10 cellular contexts compared by ENCODE assay signal in the genomic region with DNA sequence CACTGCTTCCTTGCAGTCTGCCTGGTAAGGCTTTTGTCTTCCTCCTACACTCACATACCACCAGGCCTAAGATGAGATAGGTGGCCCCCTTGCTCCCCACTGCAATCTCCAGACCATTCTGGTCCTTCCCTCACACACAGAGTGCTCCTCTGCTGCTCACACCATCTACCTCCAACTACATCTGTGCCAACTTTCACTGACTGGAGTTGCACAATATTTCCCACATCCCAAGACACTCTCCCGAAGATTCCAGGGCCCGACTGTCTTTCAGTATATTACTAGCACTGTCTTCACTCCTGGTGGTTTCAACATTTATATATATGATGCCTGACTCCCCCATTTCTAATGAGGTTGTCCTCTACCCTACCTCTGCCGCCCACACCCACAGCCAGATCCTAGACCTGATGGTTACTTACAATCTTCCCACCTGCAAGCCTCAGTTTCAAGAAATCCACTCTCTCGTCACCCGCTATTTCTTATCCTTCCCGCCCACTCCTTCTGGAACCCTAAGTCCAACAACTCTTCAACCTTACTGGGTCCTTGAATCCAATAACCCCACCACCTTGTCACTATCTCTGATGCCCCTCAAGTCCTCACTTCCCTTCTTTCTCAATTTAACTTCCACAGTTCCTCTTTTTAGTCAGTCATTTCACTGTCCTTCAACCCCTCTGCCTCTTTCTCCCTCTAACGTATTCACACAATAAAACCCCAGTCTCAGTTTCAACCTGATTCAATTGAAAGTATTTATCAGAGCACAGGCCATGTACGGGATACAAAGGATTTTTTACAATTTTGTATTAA. TPM values are rescaled to one million over a fixed set of nuclear protein-coding genes. Genes with fewer than 3 reads are reported as not detected.
DNase-seq lines count a peak whose midpoint lies in the region; ATAC-seq, FAIRE-seq and TF ChIP-seq lines count a peak whose summit lies in the region.
"Had no signal": no experiment of that assay in that cellular context is flagged by ENCODE, and none has a peak within 500 bp of the region (broad histone marks: within the 10 kb centered on the region; RNA-seq: fewer than 3 reads in every experiment).

No MANE protein-coding gene starts in this region.

- peaks cover 22% of the 10 kb centered on the region for H3K4me1 ChIP-seq in GM12878 (ENCODE audit: control insufficient read depth, insufficient read depth, low read length)
- peaks cover 0 to 4% of the 10 kb centered on the region in 2 donors for H3K4me1 ChIP-seq in naive thymus-derived CD4-positive, alpha-beta T cell (ENCODE audit: control insufficient read depth in 2 of 2, insufficient read depth in 2 of 2, low read length in 2 of 2)

- TF ChIP-seq POLR2A in GM12878 (IDR thresholded peaks at IDR 0.05; ENCODE audit: low read depth, low read length) = no peak

- no peaks in the 10 kb centered on the region for H3K9me3 Mint-ChIP-seq in activated CD8-positive, alpha-beta T cell treated with anti-CD3 and anti-CD28 coated beads for 36 hours
- no peaks in the 10 kb centered on the region for H3K9me3 Mint-ChIP-seq in activated naive CD8-positive, alpha-beta T cell treated with anti-CD3 and anti-CD28 coated beads for 36 hours
- H3K9me3 Mint-ChIP-seq in naive thymus-derived CD4-positive, alpha-beta T cell = no peaks in the 10 kb centered on the region

- peak overlapping the region; percentile 64 for H3K4me2 ChIP-seq in GM12878 (ENCODE audit: control insufficient read depth, insufficient read depth)
- H3K4me2 ChIP-seq: SK-N-SH had no signal

- 70% methylated on average over 8 of the region's 8 CpGs for WGBS in GM12878 (ENCODE audit: insufficient coverage, insufficient replicate concordance, low lambda C conversion rate, missing lambda C conversion rate)

- peak overlapping the region; percentile 15; the same call in 1 of the 2 replicates for H3K4me3 ChIP-seq in GM12878
- no peak overlapping the region for H3K4me3 ChIP-seq in naive thymus-derived CD4-positive, alpha-beta T cell (ENCODE audit: low read length)

- FAIRE-seq in GM18507 (lab: Jason Lieb, UNC) (peak; percentile 52), GM12878 (lab: Jason Lieb, UNC) (peak; percentile 57)

- BruUV-seq in GM12878 (replicated peaks; lab: Mats Ljungman, UMichigan) = no TSS peak

- no peaks in the 10 kb centered on the region for H3K36me3 ChIP-seq in GM12878 (ENCODE audit: control insufficient read depth in 2 of 2, insufficient read depth in 2 of 2, low read length in 1 of 2)
- no peaks in the 10 kb centered on the region for H3K36me3 ChIP-seq in naive thymus-derived CD4-positive, alpha-beta T cell (ENCODE audit: control insufficient read depth in 2 of 3, insufficient read depth in 3 of 3, low read length in 3 of 3)

- peak; percentile 73 for ATAC-seq in GM21529 (IDR thresholded peaks at IDR 0.05; ENCODE audit: unreplicated experiment)
- peak; percentile 79 for ATAC-seq in HG03378 (IDR thresholded peaks at IDR 0.05; ENCODE audit: unreplicated experiment)
- peak; percentile 88 for ATAC-seq in GM12878
- ATAC-seq in activated CD8-positive, alpha-beta T cell treated with anti-CD3 and anti-CD28 coated beads for 36 hours = no peak
- no peak for ATAC-seq in naive thymus-derived CD4-positive, alpha-beta T cell

- POLR2A ChIA-PET in GM12878 (lab: Charles Lee) = no interaction called here
- POLR2A ChIA-PET in activated CD8-positive, alpha-beta T cell treated with anti-CD3 and anti-CD28 coated beads for 36 hours (lab: Charles Lee) = no interaction called here
- POLR2A ChIA-PET in naive thymus-derived CD4-positive, alpha-beta T cell (lab: Charles Lee) = no interaction called here

- no peak overlapping the region for H3K27ac Mint-ChIP-seq in activated CD8-positive, alpha-beta T cell treated with anti-CD3 and anti-CD28 coated beads for 36 hours
- H3K27ac Mint-ChIP-seq in activated naive CD8-positive, alpha-beta T cell treated with anti-CD3 and anti-CD28 coated beads for 36 hours = no peak overlapping the region
- no peak overlapping the region for H3K27ac Mint-ChIP-seq in naive thymus-derived CD4-positive, alpha-beta T cell

- H3K36me3 Mint-ChIP-seq in activated CD8-positive, alpha-beta T cell treated with anti-CD3 and anti-CD28 coated beads for 36 hours (ENCODE audit: low read depth) = no peaks in the 10 kb centered on the region
- peaks cover 3% of the 10 kb centered on the region for H3K36me3 Mint-ChIP-seq in activated naive CD8-positive, alpha-beta T cell treated with anti-CD3 and anti-CD28 coated beads for 36 hours
- H3K36me3 Mint-ChIP-seq in naive thymus-derived CD4-positive, alpha-beta T cell = peaks cover 0 to 5% (median 0%) of the 10 kb centered on the region in 5 donors

- CTCF ChIA-PET in GM12878 (lab: Yijun Ruan, JAX) = interaction anchor here (1.5 to 2.9 kb wide), 2 partner anchors 15 to 22 kb away, joined by 4 to 6 read pairs; no protein-coding TSS in a partner anchor
- CTCF ChIA-PET in activated CD8-positive, alpha-beta T cell treated with anti-CD3 and anti-CD28 coated beads for 36 hours (lab: Charles Lee) = no interaction called here
- CTCF ChIA-PET in naive thymus-derived CD4-positive, alpha-beta T cell (lab: Charles Lee) = no interaction called here

- no peak for TF ChIP-seq CTCF in GM12878 (IDR thresholded peaks at IDR 0.05 in 2 of 3, conservative IDR thresholded peaks at IDR 0.05 in 1 of 3; ENCODE audit: control insufficient read depth in 2 of 3, extremely low read depth in 1 of 3, insufficient read depth in 1 of 3, low read depth in 3 of 3, low read length in 3 of 3)
- no peak for TF ChIP-seq CTCF in activated CD8-positive, alpha-beta T cell treated with anti-CD3 and anti-CD28 coated beads for 36 hours (IDR thresholded peaks at IDR 0.05)

- SMC1A ChIA-PET in GM12878 (lab: Charles Lee; ENCODE audit: uncharacterized antibody, unreplicated experiment) = interaction anchor here (1.0 to 1.8 kb wide), 3 partner anchors 10 to 62 kb away, joined by 3 to 9 read pairs (median 4); no protein-coding TSS in a partner anchor

- intact Hi-C loops in GM12878 (cut with micrococcal nuclease; ENCODE audit: unreplicated experiment) = no loop called here
- intact Hi-C loops in activated CD8-positive, alpha-beta T cell treated with anti-CD3 and anti-CD28 coated beads for 36 hours (cut with micrococcal nuclease) = no loop called here
- intact Hi-C loops in naive thymus-derived CD4-positive, alpha-beta T cell (cut with micrococcal nuclease) = no loop called here

- TF ChIP-seq EP300 in GM12878 (IDR thresholded peaks at IDR 0.05; ENCODE audit: borderline replicate concordance in 1 of 2, control insufficient read depth in 1 of 2, low read depth in 2 of 2, low read length in 2 of 2) = peak; percentile 42 to 76; a peak in 2 of 4 replicates

- H3K79me2 ChIP-seq in GM12878 (ENCODE audit: control insufficient read depth, insufficient read depth, low read length) = peaks cover 30% of the 10 kb centered on the region

- in situ Hi-C loops in GM12878 (cut with MboI) = no loop called here

- peak; percentile 17; the same call in 1 of the 2 replicates for TF ChIP-seq RAD21 in GM12878 (IDR thresholded peaks at IDR 0.05; ENCODE audit: insufficient read depth, low read depth, low read length)

- no peak overlapping the region for H3K4me3 Mint-ChIP-seq in activated CD8-positive, alpha-beta T cell treated with anti-CD3 and anti-CD28 coated beads for 36 hours
- H3K4me3 Mint-ChIP-seq in activated naive CD8-positive, alpha-beta T cell treated with anti-CD3 and anti-CD28 coated beads for 36 hours = no peak overlapping the region
- no peak overlapping the region for H3K4me3 Mint-ChIP-seq in naive thymus-derived CD4-positive, alpha-beta T cell

- peak overlapping the region; percentile 9 for H3K27ac ChIP-seq in GM12878 (ENCODE audit: control insufficient read depth, insufficient read depth)
- H3K27ac ChIP-seq in naive thymus-derived CD4-positive, alpha-beta T cell (ENCODE audit: low read depth, low read length) = no peak overlapping the region

- no peak overlapping the region for H2AFZ ChIP-seq in GM12878 (ENCODE audit: control insufficient read depth, low read depth, low read length)

- RAD21 ChIA-PET in GM12878 (lab: Charles Lee; ENCODE audit: unreplicated experiment) = interaction anchor here (0.9 to 1.1 kb wide), 2 partner anchors 17 to 22 kb away, joined by 4 to 7 read pairs; no protein-coding TSS in a partner anchor

- DNase-seq in GM18507 (ENCODE audit: extremely low spot score, insufficient read length, low read depth) = no peak
- peak; percentile 48 for DNase-seq in GM12878 (ENCODE audit: low read depth, low spot score)
- DNase-seq in activated CD8-positive, alpha-beta T cell treated with anti-CD3 and anti-CD28 coated beads for 36 hours = no peak
- DNase-seq in activated naive CD8-positive, alpha-beta T cell treated with anti-CD3 and anti-CD28 coated beads for 36 hours = no peak
- no peak for DNase-seq in DMS 273 (lab: John Stamatoyannopoulos, UW; ENCODE audit: unreplicated experiment)
- DNase-seq in naive thymus-derived CD4-positive, alpha-beta T cell = no peak
- DNase-seq: NCI-H1694 treated with DMSO at 0.1 percent for 48 hours, SK-N-SH had no signal

- no peaks in the 10 kb centered on the region for H3K27me3 ChIP-seq in GM12878 (replicated peaks in 1 of 2; ENCODE audit: control insufficient read depth in 2 of 2, insufficient read depth in 2 of 2, low read length in 1 of 2)
- no peaks in the 10 kb centered on the region for H3K27me3 ChIP-seq in naive thymus-derived CD4-positive, alpha-beta T cell (ENCODE audit: control insufficient read depth in 2 of 2, insufficient read depth in 2 of 2, low read length in 2 of 2)

- no peaks in the 10 kb centered on the region for H3K27me3 Mint-ChIP-seq in activated CD8-positive, alpha-beta T cell treated with anti-CD3 and anti-CD28 coated beads for 36 hours
- no peaks in the 10 kb centered on the region for H3K27me3 Mint-ChIP-seq in activated naive CD8-positive, alpha-beta T cell treated with anti-CD3 and anti-CD28 coated beads for 36 hours
- no peaks in the 10 kb centered on the region for H3K27me3 Mint-ChIP-seq in naive thymus-derived CD4-positive, alpha-beta T cell

- no peak overlapping the region for H3K9ac ChIP-seq in GM12878 (ENCODE audit: control insufficient read depth, insufficient read depth, low read length)
- H3K9ac ChIP-seq: SK-N-SH had no signal

- H3K9me3 ChIP-seq in GM12878 (replicated peaks; ENCODE audit: control insufficient read depth, insufficient read depth, low read length) = no peaks in the 10 kb centered on the region
- H3K9me3 ChIP-seq in naive thymus-derived CD4-positive, alpha-beta T cell (ENCODE audit: control insufficient read depth in 2 of 3, low read length in 3 of 3) = no peaks in the 10 kb centered on the region
- H3K9me3 ChIP-seq: SK-N-SH had no signal

- H3K4me1 Mint-ChIP-seq in activated CD8-positive, alpha-beta T cell treated with anti-CD3 and anti-CD28 coated beads for 36 hours (ENCODE audit: low read depth) = peaks cover 22% of the 10 kb centered on the region
- H3K4me1 Mint-ChIP-seq in activated naive CD8-positive, alpha-beta T cell treated with anti-CD3 and anti-CD28 coated beads for 36 hours = peaks cover 15% of the 10 kb centered on the region
- H3K4me1 Mint-ChIP-seq in naive thymus-derived CD4-positive, alpha-beta T cell = peaks cover 4 to 47% (median 39%) of the 10 kb centered on the region in 7 donors

- no peaks in the 10 kb centered on the region for H4K20me1 ChIP-seq in GM12878 (ENCODE audit: control insufficient read depth, insufficient read depth)

RNA-seq across cellular contexts. Expression of gene RALGAPA2, which starts 21.6 kb away (rescaled TPM):
- 91.9 and 98.1 TPM in 2 replicates for total RNA-seq in GM12878 (2013; cell fraction: nucleolus; rRNA removed)
- total RNA-seq in GM12878 (2014; rRNA removed) (22.0 and 23.2 TPM in 2 replicates), GM12878 (2014; rRNA removed; fragmentation: Illumina TruSeq; extraction: Trizol) (18.7 and 19.3 TPM in 2 replicates), GM12878 (2021) (29.4 and 30.7 TPM in 2 replicates)
- 8.1 TPM for polyA plus RNA-seq in GM12878 (2011; ENCODE audit: low read depth)
- polyA plus RNA-seq in GM12878 (2011; rRNA removed) (8.2 and 10.9 TPM in 2 replicates), GM12878 (2014; fragmentation: Illumina TruSeq; extraction: Trizol) (23.5 and 24.1 TPM in 2 replicates), GM12878 (2014; fragmentation: Nextera tagmentation; extraction: Ambion mirVana) (1 to 10 TPM; 2.9 to 4.0 TPM), GM12878 (2014; rRNA removed) (14.4 and 16.3 TPM in 2 replicates), GM12878 (2016; fragmentation: Nextera tagmentation; extraction: Ambion mirVana) (10 to 100 TPM; 20.4 to 20.5 TPM)
- 6.3 and 8.0 TPM in 2 replicates for polyA plus RNA-seq in GM12878 (2011; cell fraction: cytosol; rRNA removed)
- 21.0 and 23.1 TPM in 2 replicates for polyA plus RNA-seq in GM12878 (2011; cell fraction: nucleus; rRNA removed)
- 8.4 and 9.2 TPM in 2 replicates for polyA plus RNA-seq in GM12878 (2012)
- 28.7 TPM in 2 replicates for polyA minus RNA-seq in GM12878 (2011; rRNA and poly(A)+ RNA removed)
- 7.9 and 9.0 TPM in 2 replicates for polyA minus RNA-seq in GM12878 (2011; cell fraction: cytosol; rRNA and poly(A)+ RNA removed)
- polyA minus RNA-seq in GM12878 (2011; cell fraction: nucleus; rRNA and poly(A)+ RNA removed) = 46.5 and 55.2 TPM in 2 replicates
- 10 to 100 TPM; 14.3 to 17.2 TPM for total RNA-seq in activated CD8-positive, alpha-beta T cell treated with anti-CD3 and anti-CD28 coated beads for 36 hours
- 10 to 100 TPM; 14.7 to 15.6 TPM for total RNA-seq in activated naive CD8-positive, alpha-beta T cell treated with anti-CD3 and anti-CD28 coated beads for 36 hours
- total RNA-seq in naive thymus-derived CD4-positive, alpha-beta T cell = 10 to 100 TPM; 27.5 to 45.4 (median 35.1) TPM
- polyA plus RNA-seq in naive thymus-derived CD4-positive, alpha-beta T cell = 1 to 10 TPM; 6.7 to 9.1 TPM

Comparison
In these comparisons a context has a peak if more than half of its experiments do, and no peak if none do; other contexts are left out.
1. ATAC-seq: peak in GM21529 (single experiment), HG03378 (single experiment) and GM12878 (single experiment); none in activated CD8-positive, alpha-beta T cell treated with anti-CD3 and anti-CD28 coated beads for 36 hours (single experiment) and naive thymus-derived CD4-positive, alpha-beta T cell (single experiment).